Comparison of ENCODE assay signal across 18 cellular contexts in the genomic region with DNA sequence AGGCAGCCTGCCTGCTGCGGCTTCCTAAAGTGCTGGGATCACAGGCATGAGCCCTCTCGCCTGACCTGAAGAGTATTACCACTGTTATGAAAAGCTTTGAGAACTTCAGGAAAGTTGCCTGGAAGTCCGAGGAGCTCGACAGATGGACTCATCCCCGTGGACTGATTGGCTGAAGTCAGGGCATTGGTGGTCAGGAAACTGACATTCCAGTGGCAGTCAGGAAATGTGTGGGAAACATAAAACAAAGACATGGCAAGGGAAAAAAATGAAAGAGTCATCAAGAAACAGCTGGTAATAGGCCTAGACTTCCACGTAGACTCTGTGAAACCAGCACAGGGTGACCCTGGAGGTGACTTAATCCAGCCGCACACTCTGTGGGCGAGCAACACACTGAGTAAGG.
DNase-seq lines count a peak whose midpoint lies in the region; ATAC-seq, FAIRE-seq and TF ChIP-seq lines count a peak whose summit lies in the region.
"Had no signal": no experiment of that assay in that cellular context is flagged by ENCODE, and none has a peak within 500 bp of the region (broad histone marks: within the 10 kb centered on the region; RNA-seq: fewer than 3 reads in every experiment).

No MANE protein-coding gene starts in this region.

- peak; percentile 15 for DNase-seq in A172 (ENCODE audit: low spot score)
- peak; percentile 10 for DNase-seq in M059J (ENCODE audit: low read depth)
- DNase-seq in astrocyte of the hippocampus (ENCODE audit: low read depth, low spot score): peak; percentile 39
- DNase-seq in lung microvascular endothelial cell (ENCODE audit: low read depth in 2 of 2): peak; percentile 47 to 55
- no peak for DNase-seq in GM12891 (ENCODE audit: insufficient read length, low spot score)
- DNase-seq in NCI-H187 (lab: John Stamatoyannopoulos, UW): no peak
- DNase-seq: 8988T; DND-41; GF-D8; Karpas-422; NCI-H1105 treated with DMSO at 0.1 percent for 48 hours; NCI-H1694 treated with DMSO at 0.1 percent for 48 hours; NCI-H446; NK-92 treated with Interleukin-12 subunit alpha and Interleukin-12 subunit beta, amount 100 ng/mL, for 24 hours had no signal

- TF ChIP-seq POLR2A in GM12891 (IDR thresholded peaks at IDR 0.05; ENCODE audit: low read depth, low read length): no peak

- no peak for ATAC-seq in HG02852 (IDR thresholded peaks at IDR 0.05; ENCODE audit: unreplicated experiment)
- no peak for ATAC-seq in GM18870 (IDR thresholded peaks at IDR 0.05; ENCODE audit: unreplicated experiment)

- no peak for FAIRE-seq in GM12891 (lab: Jason Lieb, UNC)
- FAIRE-seq: GM19239, H1 had no signal

TF ChIP-seq in GM12891, 5 proteins besides CTCF, POLR2A, EP300 and RAD21:
- TF ChIP-seq SPI1 (IDR thresholded peaks at IDR 0.05; ENCODE audit: low read depth, low read length): no peak
- TF ChIP-seq POU2F2 (IDR thresholded peaks at IDR 0.05; ENCODE audit: low read depth, low read length): no peak
- TF ChIP-seq POLR2AphosphoS5 (IDR thresholded peaks at IDR 0.05; ENCODE audit: low read depth, low read length): no peak
- TF ChIP-seq PAX5 (IDR thresholded peaks at IDR 0.05; ENCODE audit: insufficient read depth, low read length, severe bottlenecking): no peak
- no peak for TF ChIP-seq TAF1 (IDR thresholded peaks at IDR 0.05; ENCODE audit: low read depth, low read length)

Comparison
In these comparisons a context has a peak if more than half of its experiments do, and no peak if none do; other contexts are left out.
1. DNase-seq: peak in A172 (single experiment), M059J (single experiment), astrocyte of the hippocampus (single experiment) and lung microvascular endothelial cell (2 of 2); none in GM12891 (single experiment) and NCI-H187 (0 of 2).